ENCODE assay signal across 9 cellular contexts in genomic region chr14:95895720-95896119, GRCh38. TPM values are rescaled to one million over a fixed set of nuclear protein-coding genes. Genes with fewer than 3 reads are reported as not detected.
DNase-seq lines count a peak whose midpoint lies in the region; ATAC-seq and TF ChIP-seq lines count a peak whose summit lies in the region.
"Had no signal": no experiment of that assay in that cellular context is flagged by ENCODE, and none has a peak within 500 bp of the region (broad histone marks: within the 10 kb centered on the region; RNA-seq: fewer than 3 reads in every experiment).

No MANE protein-coding gene starts in this region.

- H3K27me3 ChIP-seq in MG63, result no peaks in the 10 kb centered on the region
- no peaks in the 10 kb centered on the region for H3K27me3 ChIP-seq in brain microvascular endothelial cell (replicated peaks)
- peaks cover 10% of the 10 kb centered on the region for H3K27me3 ChIP-seq in smooth muscle cell (ENCODE audit: low read depth)

- H3K36me3 ChIP-seq in MG63 (no peaks in the 10 kb centered on the region), brain microvascular endothelial cell (replicated peaks) (no peaks in the 10 kb centered on the region), smooth muscle cell (ENCODE audit: low read depth) (no peaks in the 10 kb centered on the region)

- no peak overlapping the region for H3K27ac ChIP-seq in brain microvascular endothelial cell
- no peak overlapping the region for H3K27ac ChIP-seq in smooth muscle cell (ENCODE audit: low read depth)

- H3K4me3 ChIP-seq in MG63 (no peak overlapping the region), brain microvascular endothelial cell (ENCODE audit: low read depth, low read length) (no peak overlapping the region), smooth muscle cell (no peak overlapping the region)

- no peak overlapping the region for H3K9ac ChIP-seq in smooth muscle cell (ENCODE audit: low read depth)

- H3K4me1 ChIP-seq in smooth muscle cell (ENCODE audit: low read depth), result no peaks in the 10 kb centered on the region

- WGBS in smooth muscle cell (ENCODE audit: low lambda C conversion rate), result 52% methylated on average over 10 of the region's 10 CpGs

- no peaks in the 10 kb centered on the region for H3F3A ChIP-seq in smooth muscle cell (ENCODE audit: low read depth)

- no peak for ATAC-seq in HG03135 (IDR thresholded peaks at IDR 0.05; ENCODE audit: unreplicated experiment)

- no peaks in the 10 kb centered on the region for H3K9me3 ChIP-seq in MG63
- no peaks in the 10 kb centered on the region for H3K9me3 ChIP-seq in smooth muscle cell (replicated peaks; ENCODE audit: low read depth)

- no peak overlapping the region for H2AFZ ChIP-seq in smooth muscle cell (ENCODE audit: low read depth)

- in situ Hi-C loops in brain microvascular endothelial cell (cut with HindIII; ENCODE audit: low pct_ligation_motif_present, low sequenced_read_pairs), result no loop called here

- no peaks in the 10 kb centered on the region for H3K79me2 ChIP-seq in smooth muscle cell (ENCODE audit: low read depth)

- DNase-seq in NCI-H146 (lab: John Stamatoyannopoulos, UW), result peak; percentile 48
- no peak for DNase-seq in NCI-H146 treated with DMSO at 0.1 percent for 48 hours (lab: John Stamatoyannopoulos, UW; ENCODE audit: unreplicated experiment)
- peak; percentile 9 for DNase-seq in MG63
- no peak for DNase-seq in brain microvascular endothelial cell
- no peak for DNase-seq in smooth muscle cell (lab: John Stamatoyannopoulos, UW; ENCODE audit: unreplicated experiment)
- no peak for DNase-seq in activated gamma-delta T cell (lab: John Stamatoyannopoulos, UW)
- no peak for DNase-seq in C1 segment of cervical spinal cord (lab: John Stamatoyannopoulos, UW)
- DNase-seq: T-helper 9 cell had no signal

- no peaks in the 10 kb centered on the region for H4K20me1 ChIP-seq in smooth muscle cell (ENCODE audit: low read depth)

- peak; percentile 26 for TF ChIP-seq CTCF in brain microvascular endothelial cell (IDR thresholded peaks at IDR 0.05; ENCODE audit: low read depth, low read length, missing control alignments)
- peak; percentile 23 for TF ChIP-seq CTCF in smooth muscle cell (IDR thresholded peaks at IDR 0.05; ENCODE audit: borderline replicate concordance, insufficient read depth, poor library complexity, severe bottlenecking)

- no peak overlapping the region for H3K4me2 ChIP-seq in smooth muscle cell

RNA-seq across cellular contexts. Expression of gene TUNAR, which starts 19.1 kb away (rescaled TPM):
- total RNA-seq in MG63 (2014; rRNA removed; shearing (Covaris generic); ENCODE audit: low replicate concordance), result not detected in 2 replicates
- total RNA-seq in smooth muscle cell, result not detected in 2 replicates
- not detected in 2 replicates for polyA plus RNA-seq in smooth muscle cell

Comparison
In these comparisons a context has a peak if more than half of its experiments do, and no peak if none do; other contexts are left out.
1. DNase-seq: peak in NCI-H146 (single experiment) and MG63 (single experiment); none in NCI-H146 treated with DMSO at 0.1 percent for 48 hours (single experiment), brain microvascular endothelial cell (single experiment), smooth muscle cell (single experiment), activated gamma-delta T cell (single experiment) and C1 segment of cervical spinal cord (0 of 14).